ENCODE assay signal across 24 cellular contexts in genomic region chr11:126308271-126308671, GRCh38. TPM values are rescaled to one million over a fixed set of nuclear protein-coding genes. Genes with fewer than 3 reads are reported as not detected.
DNase-seq lines count a peak whose midpoint lies in the region; ATAC-seq and TF ChIP-seq lines count a peak whose summit lies in the region.
"Had no signal": no experiment of that assay in that cellular context is flagged by ENCODE, and none has a peak within 500 bp of the region (broad histone marks: within the 10 kb centered on the region; RNA-seq: fewer than 3 reads in every experiment).

No MANE protein-coding gene starts in this region.

- H3K4me1 ChIP-seq in uterus = no peaks in the 10 kb centered on the region

- ATAC-seq in GM18909 (IDR thresholded peaks at IDR 0.05; ENCODE audit: poor library complexity, unreplicated experiment) = no peak
- ATAC-seq: gastroesophageal sphincter; GM23338; naive thymus-derived CD8-positive, alpha-beta T cell had no signal

- H3K27me3 ChIP-seq in uterus = no peaks in the 10 kb centered on the region
- H3K27me3 ChIP-seq: dorsolateral prefrontal cortex, gastroesophageal sphincter had no signal

- H3K27ac ChIP-seq in uterus = no peak overlapping the region
- H3K27ac ChIP-seq: VCaP had no signal

- H3K27ac Mint-ChIP-seq in HFFc6 = peak overlapping the region; percentile 17
- H3K27ac Mint-ChIP-seq: GM23338; stimulated activated naive CD8-positive, alpha-beta T cell treated with anti-CD3 and anti-CD28 coated beads, Interleukin-15, Interleukin-2, amounts not matched to agents 100 ng/mL and 50 ng/mL, for 24 hours had no signal

- DNase-seq in HFFc6 = no peak
- DNase-seq in NCI-H526 treated with DMSO at 0.1 percent for 48 hours (lab: John Stamatoyannopoulos, UW) = peak; percentile 67
- peak; percentile 100 for DNase-seq in foreskin melanocyte
- peak; percentile 97 for DNase-seq in pons (ENCODE audit: low spot score)
- no peak for DNase-seq in uterus
- DNase-seq in LoVo (ENCODE audit: low spot score) = no peak
- DNase-seq in NCI-H69 (lab: John Stamatoyannopoulos, UW) = no peak
- DNase-seq: activated CD4-positive, alpha-beta T cell treated with anti-CD3 and anti-CD28 coated beads, Interleukin-2, amount 50 U/mL, for 48 hours; CD8-positive, alpha-beta memory T cell; DMS79; kidney glomerular epithelial cell; NCI-H1436; NCI-H2171 treated with DMSO at 0.1 percent for 48 hours; stimulated activated CD4-positive, alpha-beta T cell treated with anti-CD3 and anti-CD28 coated beads, Interleukin-2, amount 100 ng/mL, for 48 hours had no signal

- H3K4me3 Mint-ChIP-seq in HFFc6 = no peak overlapping the region
- H3K4me3 Mint-ChIP-seq: GM23338; memory B cell; stimulated activated naive CD8-positive, alpha-beta T cell treated with anti-CD3 and anti-CD28 coated beads, Interleukin-15, Interleukin-2, amounts not matched to agents 100 ng/mL and 50 ng/mL, for 24 hours had no signal

- H3K36me3 ChIP-seq in uterus = no peaks in the 10 kb centered on the region

- TF ChIP-seq CTCF in HFFc6 (IDR thresholded peaks at IDR 0.05) = no peak
- TF ChIP-seq CTCF in uterus (IDR thresholded peaks at IDR 0.05) = no peak

- peaks cover 51% of the 10 kb centered on the region for H3K4me1 Mint-ChIP-seq in HFFc6 (ENCODE audit: low read depth)

- peaks cover 14% of the 10 kb centered on the region for H3K36me3 Mint-ChIP-seq in HFFc6 (ENCODE audit: low read depth)

- no peak for TF ChIP-seq POLR2A in uterus (IDR thresholded peaks at IDR 0.05)

- no peak overlapping the region for H3K4me3 ChIP-seq in uterus
- H3K4me3 ChIP-seq: gastroesophageal sphincter, GM23338, skin epidermis had no signal

- intact Hi-C loops in uterus (cut with DNase I; ENCODE audit: low total_unique reads) = no loop called here

- no peaks in the 10 kb centered on the region for H3K9me3 ChIP-seq in uterus
- H3K9me3 ChIP-seq: gastroesophageal sphincter had no signal

- H3K9me3 Mint-ChIP-seq in HFFc6 = no peaks in the 10 kb centered on the region
- H3K9me3 Mint-ChIP-seq: CD8-positive, alpha-beta memory T cell; GM23338; memory B cell; naive thymus-derived CD8-positive, alpha-beta T cell; stimulated activated naive CD8-positive, alpha-beta T cell treated with anti-CD3 and anti-CD28 coated beads, Interleukin-15, Interleukin-2, amounts not matched to agents 100 ng/mL and 50 ng/mL, for 24 hours had no signal

- peaks cover 5% of the 10 kb centered on the region; the same call in 1 of the 2 replicates for H3K27me3 Mint-ChIP-seq in HFFc6 (ENCODE audit: insufficient read depth)
- H3K27me3 Mint-ChIP-seq: CD8-positive, alpha-beta memory T cell; memory B cell; naive thymus-derived CD8-positive, alpha-beta T cell; progenitor cell of endocrine pancreas; stimulated activated naive CD8-positive, alpha-beta T cell treated with anti-CD3 and anti-CD28 coated beads, Interleukin-15, Interleukin-2, amounts not matched to agents 100 ng/mL and 50 ng/mL, for 24 hours had no signal

RNA-seq across cellular contexts. Expression of gene DCPS, which starts 4.4 kb away (rescaled TPM):
- total RNA-seq in HFFc6 (2021; fragmentation: NEBNext Ultra II Directional; extraction: Animal tissue kit (Norgen Biotek cat#: 25700)) = 10 to 100 TPM; 19.0 to 26.6 (median 24.3) TPM
- 10 to 100 TPM in 3 of 4 donors, 1 to 10 TPM in 1; 6.4 to 19.7 (median 13.0) TPM for total RNA-seq in uterus

RNA-seq across cellular contexts. Expression of gene TIRAP, which starts 25.4 kb away (rescaled TPM):
- 1 to 10 TPM; 7.6 to 9.7 (median 8.2) TPM for total RNA-seq in HFFc6 (2021; fragmentation: NEBNext Ultra II Directional; extraction: Animal tissue kit (Norgen Biotek cat#: 25700))
- total RNA-seq in uterus = 10 to 100 TPM in 1 of 4 donors, 1 to 10 TPM in 2, under 1 TPM in 1; 0.88 to 17.7 (median 5.0) TPM

RNA-seq across cellular contexts. Expression of gene FOXRED1, which starts 39.3 kb away (rescaled TPM):
- total RNA-seq in HFFc6 (2021; fragmentation: NEBNext Ultra II Directional; extraction: Animal tissue kit (Norgen Biotek cat#: 25700)) = 10 to 100 TPM; 10.4 to 15.9 (median 14.9) TPM
- 10 to 100 TPM in 2 of 4 donors, 1 to 10 TPM in 1, under 1 TPM in 1; 0.29 to 29.1 (median 9.4) TPM for total RNA-seq in uterus

RNA-seq across cellular contexts. Expression of gene SRPRA, which starts 39.6 kb away (rescaled TPM):
- total RNA-seq in HFFc6 (2021; fragmentation: NEBNext Ultra II Directional; extraction: Animal tissue kit (Norgen Biotek cat#: 25700)) = 100 to 1,000 TPM; 153 to 177 (median 162) TPM
- total RNA-seq in uterus = 100 to 1,000 TPM in 1 of 4 donors, 10 to 100 TPM in 3; 34.6 to 129 (median 67.2) TPM

RNA-seq across cellular contexts. Expression of gene ST3GAL4, which starts 47.2 kb away (rescaled TPM):
- total RNA-seq in HFFc6 (2021; fragmentation: NEBNext Ultra II Directional; extraction: Animal tissue kit (Norgen Biotek cat#: 25700)) = 10 to 100 TPM; 25.9 to 34.6 (median 30.0) TPM
- total RNA-seq in uterus = 10 to 100 TPM; 11.8 to 53.3 (median 34.8) TPM

Comparison
In these comparisons a context has a peak if more than half of its experiments do, and no peak if none do; other contexts are left out.
1. DNase-seq: peak in NCI-H526 treated with DMSO at 0.1 percent for 48 hours (single experiment), foreskin melanocyte (single experiment) and pons (single experiment); none in HFFc6 (single experiment), uterus (0 of 2), LoVo (single experiment) and NCI-H69 (single experiment).